Comparison of ENCODE assay signal across 8 cellular contexts in the genomic region with DNA sequence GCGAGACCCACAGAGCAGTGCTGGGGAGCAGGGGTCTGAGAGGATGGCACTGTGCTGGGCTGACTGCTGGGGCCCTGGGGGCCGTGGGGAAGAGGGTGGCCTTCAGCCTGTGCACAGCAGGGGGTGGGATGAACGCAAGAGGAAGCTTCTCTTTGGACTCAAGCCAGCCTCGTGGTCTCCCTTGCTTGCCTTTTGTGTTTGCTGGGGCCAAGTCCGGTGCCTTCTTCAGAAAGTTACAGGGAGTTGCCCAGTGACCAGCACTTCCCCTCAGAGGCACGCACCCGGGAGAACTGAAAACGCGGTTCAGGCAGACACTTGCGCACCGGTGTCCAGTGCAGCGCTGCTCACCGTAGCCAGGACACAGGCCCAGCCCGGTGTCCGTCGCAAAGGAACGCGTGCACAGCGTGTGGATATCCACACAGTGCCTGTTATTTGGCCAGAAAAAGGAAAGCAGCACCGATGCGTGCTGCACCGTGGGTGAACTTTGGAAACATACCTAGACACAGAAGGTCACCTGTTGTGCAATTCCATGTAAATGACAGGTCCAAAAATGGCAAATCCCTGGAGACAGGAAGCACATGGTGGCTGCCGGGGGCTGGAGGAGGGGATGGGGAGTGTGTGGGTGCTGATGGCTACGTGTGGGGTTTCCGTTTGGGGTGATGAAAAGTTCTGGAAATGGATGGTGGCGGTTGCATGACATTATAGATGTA. TPM values are rescaled to one million over a fixed set of nuclear protein-coding genes. Genes with fewer than 3 reads are reported as not detected.
DNase-seq lines count a peak whose midpoint lies in the region; ATAC-seq and TF ChIP-seq lines count a peak whose summit lies in the region.

No MANE protein-coding gene starts in this region.

- H3K27me3 ChIP-seq in adrenal gland: no peaks in the 10 kb centered on the region
- no peaks in the 10 kb centered on the region for H3K27me3 ChIP-seq in tibial nerve

- TF ChIP-seq CTCF in adrenal gland (IDR thresholded peaks at IDR 0.05) (no peak), tibial nerve (IDR thresholded peaks at IDR 0.05) (peak in 1 of 5 experiments; percentile 11)

- no peak for TF ChIP-seq EP300 in tibial nerve (IDR thresholded peaks at IDR 0.05)

- no peaks in the 10 kb centered on the region for H3K9me3 Mint-ChIP-seq in activated T-cell treated with anti-CD3 and anti-CD28 coated beads, Interleukin-2, amount 50 U/mL, for 24 hours

- H3K4me3 Mint-ChIP-seq in activated T-cell treated with anti-CD3 and anti-CD28 coated beads, Interleukin-2, amount 50 U/mL, for 24 hours: peak overlapping the region; percentile 44

- H3K9me3 ChIP-seq in adrenal gland (replicated peaks in 1 of 3) (no peaks in the 10 kb centered on the region), tibial nerve (no peaks in the 10 kb centered on the region)

- ATAC-seq in left lobe of liver: peak; percentile 69
- no peak for ATAC-seq in GM18505 (IDR thresholded peaks at IDR 0.05; ENCODE audit: unreplicated experiment)

- H3K27ac ChIP-seq in adrenal gland (peak overlapping the region in 2 of 5 donors; percentile 59 to 65), tibial nerve (peak overlapping the region in 3 of 4 donors; percentile 24 to 55 (median 52))

- no peaks in the 10 kb centered on the region for H3K27me3 Mint-ChIP-seq in activated T-cell treated with anti-CD3 and anti-CD28 coated beads, Interleukin-2, amount 50 U/mL, for 24 hours

- TF ChIP-seq POLR2A in adrenal gland (IDR thresholded peaks at IDR 0.05): no peak
- TF ChIP-seq POLR2A in tibial nerve (IDR thresholded peaks at IDR 0.05): no peak
- TF ChIP-seq POLR2A in GM18505 (IDR thresholded peaks at IDR 0.05; ENCODE audit: borderline replicate concordance, extremely low read depth, insufficient read depth, insufficient read length): no peak

- WGBS in adrenal gland, 4 donors: 49 to 80% (median 62%) methylated on average over 17 to 26 of the region's 26 CpGs
- WGBS in tibial nerve, 2 donors: 71 to 75% methylated on average over 24 to 25 of the region's 26 CpGs

- H3K4me1 ChIP-seq in adrenal gland (replicated peaks in 1 of 2) (peaks cover 7 to 26% of the 10 kb centered on the region in 2 donors), tibial nerve (peaks cover 0 to 44% (median 21%) of the 10 kb centered on the region in 4 donors)

- H3K4me3 ChIP-seq in adrenal gland: no peak overlapping the region
- H3K4me3 ChIP-seq in tibial nerve: no peak overlapping the region

- H3K4me1 Mint-ChIP-seq in activated T-cell treated with anti-CD3 and anti-CD28 coated beads, Interleukin-2, amount 50 U/mL, for 24 hours (ENCODE audit: low read depth): peaks cover 63% of the 10 kb centered on the region

- H3K27ac Mint-ChIP-seq in activated T-cell treated with anti-CD3 and anti-CD28 coated beads, Interleukin-2, amount 50 U/mL, for 24 hours: peak overlapping the region; percentile 92

- DNase-seq in activated T-cell treated with anti-CD3 and anti-CD28 coated beads, Interleukin-2, amount 50 U/mL, for 24 hours: no peak
- no peak for DNase-seq in activated T-cell treated with anti-CD3 and anti-CD28 coated beads, Interleukin-2, amount 50 U/mL, for 1 hour
- DNase-seq in adrenal gland: peak in 6 of 7 donors; percentile 57 to 81 (median 70)
- peak; percentile 96 for DNase-seq in left lobe of liver (ENCODE audit: low spot score)
- peak in 1 of 2 donors; percentile 67 for DNase-seq in tibial nerve (ENCODE audit: low spot score in 2 of 2)
- no peak for DNase-seq in DMS114 treated with DMSO at 0.1 percent for 48 hours (lab: John Stamatoyannopoulos, UW; ENCODE audit: unreplicated experiment)
- DNase-seq in NCI-H748 (lab: John Stamatoyannopoulos, UW; ENCODE audit: unreplicated experiment): no peak

- intact Hi-C loops in adrenal gland (cut with DNase I): no loop called here

- peaks cover 33% of the 10 kb centered on the region for H3K36me3 Mint-ChIP-seq in activated T-cell treated with anti-CD3 and anti-CD28 coated beads, Interleukin-2, amount 50 U/mL, for 24 hours (ENCODE audit: low read depth)

- H3K36me3 ChIP-seq in adrenal gland (replicated peaks in 1 of 2) (peaks cover 0 to 40% of the 10 kb centered on the region in 2 donors), tibial nerve (peaks cover 0 to 72% (median 12%) of the 10 kb centered on the region in 3 donors)

RNA-seq across cellular contexts. Expression of gene NUDT16L1, which starts 29.5 kb away (rescaled TPM):
- total RNA-seq in adrenal gland (10 to 100 TPM; 45.4 to 99.3 (median 53.9) TPM), left lobe of liver (40.4 TPM), tibial nerve (10 to 100 TPM; 30.3 to 63.7 (median 48.5) TPM)
- polyA plus RNA-seq in adrenal gland: 10 to 100 TPM; 16.3 to 36.2 (median 28.1) TPM

RNA-seq across cellular contexts. Expression of gene MGRN1, which starts 39.3 kb away (rescaled TPM):
- total RNA-seq in adrenal gland (10 to 100 TPM; 52.7 to 94.1 (median 75.1) TPM), left lobe of liver (59.5 TPM), tibial nerve (10 to 100 TPM; 37.5 to 59.1 (median 42.7) TPM)
- polyA plus RNA-seq in adrenal gland: 10 to 100 TPM; 23.3 to 35.6 (median 27.3) TPM

RNA-seq across cellular contexts. Expression of gene UBALD1, which starts 49.2 kb away (rescaled TPM):
- total RNA-seq in adrenal gland (10 to 100 TPM; 12.0 to 34.3 (median 16.7) TPM), left lobe of liver (19.1 TPM), tibial nerve (10 to 100 TPM in 2 of 4 donors, 1 to 10 TPM in 2; 6.5 to 22.8 (median 9.8) TPM)
- polyA plus RNA-seq in adrenal gland: 10 to 100 TPM in 2 of 3 donors, 1 to 10 TPM in 1; 3.7 to 92.7 (median 31.9) TPM

Comparison
In these comparisons a context has a peak if more than half of its experiments do, and no peak if none do; other contexts are left out.
1. DNase-seq: peak in adrenal gland (6 of 7) and left lobe of liver (single experiment); none in activated T-cell treated with anti-CD3 and anti-CD28 coated beads, Interleukin-2, amount 50 U/mL, for 24 hours (single experiment), activated T-cell treated with anti-CD3 and anti-CD28 coated beads, Interleukin-2, amount 50 U/mL, for 1 hour (single experiment), DMS114 treated with DMSO at 0.1 percent for 48 hours (single experiment) and NCI-H748 (single experiment).